ENCODE assay signal across 1 cellular context in genomic region chr19:55633866-55634265, GRCh38.
TF ChIP-seq lines count a peak whose summit lies in the region.

No MANE protein-coding gene starts in this region.

TF ChIP-seq in H1, 55 proteins besides CTCF, POLR2A, EP300 and RAD21:
- TF ChIP-seq, protein P1, sequence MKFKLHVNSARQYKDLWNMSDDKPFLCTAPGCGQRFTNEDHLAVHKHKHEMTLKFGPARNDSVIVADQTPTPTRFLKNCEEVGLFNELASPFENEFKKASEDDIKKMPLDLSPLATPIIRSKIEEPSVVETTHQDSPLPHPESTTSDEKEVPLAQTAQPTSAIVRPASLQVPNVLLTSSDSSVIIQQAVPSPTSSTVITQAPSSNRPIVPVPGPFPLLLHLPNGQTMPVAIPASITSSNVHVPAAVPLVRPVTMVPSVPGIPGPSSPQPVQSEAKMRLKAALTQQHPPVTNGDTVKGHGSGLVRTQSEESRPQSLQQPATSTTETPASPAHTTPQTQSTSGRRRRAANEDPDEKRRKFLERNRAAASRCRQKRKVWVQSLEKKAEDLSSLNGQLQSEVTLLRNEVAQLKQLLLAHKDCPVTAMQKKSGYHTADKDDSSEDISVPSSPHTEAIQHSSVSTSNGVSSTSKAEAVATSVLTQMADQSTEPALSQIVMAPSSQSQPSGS (IDR thresholded peaks at IDR 0.05; ENCODE audit: low read length) = no peak
- TF ChIP-seq RBBP5 (IDR thresholded peaks at IDR 0.05; ENCODE audit: borderline replicate concordance, low read depth, low read length) = no peak
- no peak for TF ChIP-seq SAP30 (IDR thresholded peaks at IDR 0.05; ENCODE audit: insufficient read depth, insufficient replicate concordance, low read length)
- TF ChIP-seq, protein P2, sequence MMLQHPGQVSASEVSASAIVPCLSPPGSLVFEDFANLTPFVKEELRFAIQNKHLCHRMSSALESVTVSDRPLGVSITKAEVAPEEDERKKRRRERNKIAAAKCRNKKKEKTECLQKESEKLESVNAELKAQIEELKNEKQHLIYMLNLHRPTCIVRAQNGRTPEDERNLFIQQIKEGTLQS (IDR thresholded peaks at IDR 0.05; ENCODE audit: insufficient read depth, low read depth, low read length) = no peak
- no peak for TF ChIP-seq TEAD4 (IDR thresholded peaks at IDR 0.05; ENCODE audit: low read depth, low read length)
- TF ChIP-seq SIN3A (conservative IDR thresholded peaks at IDR 0.05 in 1 of 2, IDR thresholded peaks at IDR 0.05 in 1 of 2; ENCODE audit: low read depth in 1 of 2, low read length in 2 of 2) = no peak
- TF ChIP-seq NRF1 (IDR thresholded peaks at IDR 0.05; ENCODE audit: low read depth, low read length) = no peak
- no peak for TF ChIP-seq CEBPB (IDR thresholded peaks at IDR 0.05; ENCODE audit: low read depth, low read length)
- no peak for TF ChIP-seq SRF (IDR thresholded peaks at IDR 0.05; ENCODE audit: low read depth, low read length)
- no peak for TF ChIP-seq KDM4A (IDR thresholded peaks at IDR 0.05; ENCODE audit: low read depth, low read length, severe bottlenecking)
- TF ChIP-seq SIX5 (IDR thresholded peaks at IDR 0.05; ENCODE audit: low read depth, low read length) = no peak
- no peak for TF ChIP-seq EZH2 (IDR thresholded peaks at IDR 0.05; ENCODE audit: low read depth, low read length, severe bottlenecking)
- TF ChIP-seq HDAC6 (IDR thresholded peaks at IDR 0.05; ENCODE audit: low read depth, low read length) = no peak
- no peak for TF ChIP-seq EGR1 (IDR thresholded peaks at IDR 0.05; ENCODE audit: borderline replicate concordance, low read depth, low read length)
